In genomic region chr9:86445636-86446035, GRCh38 we compare ENCODE assay signal across 24 cellular contexts.
A peak's percentile ranks its signal among the peaks of the same experiment; 100 is the strongest.
DNase-seq lines count a peak whose midpoint lies in the region; ATAC-seq, FAIRE-seq and TF ChIP-seq lines count a peak whose summit lies in the region.
"Had no signal": no experiment of that assay in that cellular context is flagged by ENCODE, and none has a peak within 500 bp of the region (broad histone marks: within the 10 kb centered on the region; RNA-seq: fewer than 3 reads in every experiment).

No MANE protein-coding gene starts in this region.

- no peaks in the 10 kb centered on the region for H3K9me3 Mint-ChIP-seq in naive thymus-derived CD8-positive, alpha-beta T cell
- H3K9me3 Mint-ChIP-seq: CD8-positive, alpha-beta memory T cell had no signal

- H3K27me3 ChIP-seq in mammary epithelial cell (ENCODE audit: insufficient read depth, low read length) (no peaks in the 10 kb centered on the region), foreskin keratinocyte (no peaks in the 10 kb centered on the region), HepG2 (ENCODE audit: control insufficient read depth in 1 of 2, insufficient read depth in 2 of 2, low read length in 2 of 2) (no peaks in the 10 kb centered on the region)
- H3K27me3 ChIP-seq: BLaER1 treated with 17β-estradiol and CSF1 and Interleukin-3, amounts not matched to agents 10 nM and 100 nM; MG63; SJSA1 had no signal

- in situ Hi-C loops in mammary epithelial cell (cut with MboI; ENCODE audit: low sequenced_read_pairs in 2 of 2) (loop anchor here (25.0 kb wide), 2 partner anchors 667 to 1217 kb away; no protein-coding TSS in a partner anchor), HepG2 (cut with HindIII; ENCODE audit: extremely low pct_ligation_motif_present, low pct_unique_long_range_greater_than_20kb) (no loop called here)

- TF ChIP-seq POLR2A in HepG2 (IDR thresholded peaks at IDR 0.05; ENCODE audit: insufficient read depth in 1 of 2, low read depth in 2 of 2, low read length in 2 of 2): no peak

- H3K4me3 ChIP-seq in mammary epithelial cell (replicated peaks in 1 of 3; ENCODE audit: insufficient read depth in 1 of 3, low read depth in 2 of 3, low read length in 3 of 3) (no peak overlapping the region), HepG2 (replicated peaks in 1 of 3; ENCODE audit: insufficient read depth in 1 of 3, low read depth in 2 of 3, low read length in 3 of 3) (no peak overlapping the region)
- H3K4me3 ChIP-seq: BLaER1 treated with 17β-estradiol and CSF1 and Interleukin-3, amounts not matched to agents 10 nM and 100 nM; GM12878; GM23248; MG63; SJSA1 had no signal

- H4K20me1 ChIP-seq in mammary epithelial cell (ENCODE audit: insufficient read depth, low read length) (no peaks in the 10 kb centered on the region), HepG2 (ENCODE audit: insufficient read depth, low read length) (no peaks in the 10 kb centered on the region)
- H4K20me1 ChIP-seq: BLaER1 treated with 17β-estradiol and CSF1 and Interleukin-3, amounts not matched to agents 10 nM and 100 nM had no signal

- dilution Hi-C loops in mammary epithelial cell (cut with HindIII; ENCODE audit: low sequenced_read_pairs): no loop called here

- H2AFZ ChIP-seq in mammary epithelial cell (ENCODE audit: low read depth, low read length): no peak overlapping the region
- H2AFZ ChIP-seq in HepG2 (ENCODE audit: low read length): no peak overlapping the region
- H2AFZ ChIP-seq: GM23248 had no signal

- no peak overlapping the region for H3K27ac Mint-ChIP-seq in naive thymus-derived CD8-positive, alpha-beta T cell
- H3K27ac Mint-ChIP-seq: CD8-positive, alpha-beta memory T cell had no signal

- FAIRE-seq in HepG2 (lab: Jason Lieb, UNC): no peak
- FAIRE-seq: G401.6, GM12878 had no signal

- H3K36me3 ChIP-seq in mammary epithelial cell (ENCODE audit: insufficient read depth, low read length): no peaks in the 10 kb centered on the region
- no peaks in the 10 kb centered on the region for H3K36me3 ChIP-seq in HepG2 (replicated peaks in 1 of 2; ENCODE audit: control insufficient read depth in 1 of 2, insufficient read depth in 2 of 2, low read length in 2 of 2)
- H3K36me3 ChIP-seq: BLaER1 treated with 17β-estradiol and CSF1 and Interleukin-3, amounts not matched to agents 10 nM and 100 nM; MG63; SJSA1 had no signal

- CTCF ChIA-PET in mammary epithelial cell (lab: Charles Lee; ENCODE audit: low non-redundant PET) (no interaction called here), HepG2 (lab: Yijun Ruan, JAX; ENCODE audit: low intra/inter-chr PET ratio, low total read pairs) (no interaction called here)

- intact Hi-C loops in mammary epithelial cell (cut with micrococcal nuclease) (no loop called here), Right ventricle myocardium superior (cut with DNase I) (no loop called here), HepG2 (cut with micrococcal nuclease; ENCODE audit: unreplicated experiment) (no loop called here)

- H3K4me1 Mint-ChIP-seq in naive thymus-derived CD8-positive, alpha-beta T cell: peaks cover 0 to 2% (median 0%) of the 10 kb centered on the region in 4 donors
- H3K4me1 Mint-ChIP-seq: CD8-positive, alpha-beta memory T cell had no signal

- POLR2A ChIA-PET in naive thymus-derived CD8-positive, alpha-beta T cell (lab: Charles Lee): no interaction called here
- POLR2A ChIA-PET in HepG2 (lab: Yijun Ruan, JAX): no interaction called here

- H3K79me2 ChIP-seq in mammary epithelial cell (ENCODE audit: insufficient read depth, low read length) (no peaks in the 10 kb centered on the region), HepG2 (ENCODE audit: insufficient read depth, low read length) (no peaks in the 10 kb centered on the region)

- no peaks in the 10 kb centered on the region for H3K9me3 ChIP-seq in mammary epithelial cell (replicated peaks; ENCODE audit: insufficient read depth, low read length)
- no peaks in the 10 kb centered on the region for H3K9me3 ChIP-seq in HepG2 (ENCODE audit: low read length)
- H3K9me3 ChIP-seq: SJSA1 had no signal

- TF ChIP-seq EP300 in HepG2 (IDR thresholded peaks at IDR 0.05; ENCODE audit: low read depth in 2 of 2, low read length in 2 of 2) (no peak), HepG2 (CRISPR knock-in tag; IDR thresholded peaks at IDR 0.05; ENCODE audit: borderline replicate concordance) (no peak)

- H3K9ac ChIP-seq in mammary epithelial cell (ENCODE audit: insufficient read depth, low read length): no peak overlapping the region
- no peak overlapping the region for H3K9ac ChIP-seq in HepG2 (ENCODE audit: insufficient read depth, low read depth, low read length)
- H3K9ac ChIP-seq: BLaER1 treated with 17β-estradiol and CSF1 and Interleukin-3, amounts not matched to agents 10 nM and 100 nM; GM23248 had no signal

- no TSS peak for BruUV-seq in mammary epithelial cell (replicated peaks; lab: Mats Ljungman, UMichigan)
- BruUV-seq in HepG2 (replicated peaks; lab: Mats Ljungman, UMichigan): no TSS peak

- H3K4me3 Mint-ChIP-seq in naive thymus-derived CD8-positive, alpha-beta T cell: no peak overlapping the region
- H3K4me3 Mint-ChIP-seq: CD8-positive, alpha-beta memory T cell had no signal

- H3K27ac ChIP-seq in mammary epithelial cell (ENCODE audit: insufficient read depth, low read depth, low read length) (no peak overlapping the region), foreskin keratinocyte (no peak overlapping the region), HepG2 (ENCODE audit: extremely low read length, insufficient read depth, low read length) (no peak overlapping the region)
- H3K27ac ChIP-seq: 22Rv1; BLaER1 treated with 17β-estradiol and CSF1 and Interleukin-3, amounts not matched to agents 10 nM and 100 nM; GM23248; RWPE1; SJSA1 had no signal

- TF ChIP-seq CTCF in mammary epithelial cell (conservative IDR thresholded peaks at IDR 0.05 in 1 of 2, IDR thresholded peaks at IDR 0.05 in 1 of 2; ENCODE audit: extremely low read depth in 1 of 2, insufficient read depth in 1 of 2, low read depth in 1 of 2, low read length in 2 of 2): no peak
- TF ChIP-seq CTCF in foreskin keratinocyte (conservative IDR thresholded peaks at IDR 0.05): no peak
- TF ChIP-seq CTCF in HepG2 (CRISPR knock-in tag; IDR thresholded peaks at IDR 0.05): no peak

- peaks cover 0 to 10% (median 0%) of the 10 kb centered on the region in 3 donors for H3K36me3 Mint-ChIP-seq in naive thymus-derived CD8-positive, alpha-beta T cell

- H3K4me1 ChIP-seq in mammary epithelial cell (ENCODE audit: insufficient read depth, low read length) (peaks cover 5% of the 10 kb centered on the region), foreskin keratinocyte (peaks cover 4% of the 10 kb centered on the region), HepG2 (ENCODE audit: insufficient read depth, low read length) (no peaks in the 10 kb centered on the region)
- H3K4me1 ChIP-seq: BLaER1 treated with 17β-estradiol and CSF1 and Interleukin-3, amounts not matched to agents 10 nM and 100 nM; SJSA1 had no signal

- H3K4me2 ChIP-seq in mammary epithelial cell (ENCODE audit: insufficient read depth, low read depth, low read length) (no peak overlapping the region), HepG2 (ENCODE audit: low read depth, low read length) (no peak overlapping the region)
- H3K4me2 ChIP-seq: BLaER1 treated with 17β-estradiol and CSF1 and Interleukin-3, amounts not matched to agents 10 nM and 100 nM had no signal

- peaks cover 10 to 35% (median 22%) of the 10 kb centered on the region in 5 donors for H3K27me3 Mint-ChIP-seq in naive thymus-derived CD8-positive, alpha-beta T cell

- ATAC-seq in foreskin keratinocyte (peak; percentile 41), Right ventricle myocardium superior (ENCODE audit: poor library complexity) (no peak), HepG2 (no peak)
- ATAC-seq in naive thymus-derived CD8-positive, alpha-beta T cell: no peak
- ATAC-seq: GM12878, PC-3 had no signal

- WGBS in mammary epithelial cell (ENCODE audit: low coverage, missing lambda C conversion rate): 20% methylated on average over 1 of the region's 1 CpG
- 0% methylated on average over 1 of the region's 1 CpG for WGBS in HepG2 (ENCODE audit: low lambda C conversion rate)

- TF ChIP-seq RAD21 in HepG2 (CRISPR knock-in tag; IDR thresholded peaks at IDR 0.05): no peak

- DNase-seq in NCI-H1105 treated with DMSO at 0.1 percent for 48 hours (lab: John Stamatoyannopoulos, UW): peak; percentile 14
- no peak for DNase-seq in NCI-H1105 (lab: John Stamatoyannopoulos, UW)
- peak; percentile 69 for DNase-seq in mammary epithelial cell
- peak; percentile 67 to 78 for DNase-seq in foreskin keratinocyte
- DNase-seq in Right ventricle myocardium superior: no peak
- DNase-seq in hepatic stellate cell (ENCODE audit: low spot score): no peak
- no peak for DNase-seq in naive thymus-derived CD8-positive, alpha-beta T cell
- no peak for DNase-seq in HepG2 (ENCODE audit: low spot score)
- DNase-seq: CD8-positive, alpha-beta memory T cell; DMS79 treated with DMSO at 0.1 percent for 48 hours; GM23248; HCEC 1CT; KG1; MG63; NCI-H187; NCI-H345; NCI-H69; PC-3 had no signal

TF ChIP-seq in HepG2, 621 proteins besides CTCF, POLR2A, EP300 and RAD21 (continues in another document):
- TF ChIP-seq SMARCC2 (IDR thresholded peaks at IDR 0.05): no peak
- TF ChIP-seq ZNF713 (CRISPR knock-in tag; IDR thresholded peaks at IDR 0.05): no peak

Comparison
In these comparisons a context has a peak if more than half of its experiments do, and no peak if none do; other contexts are left out.
1. DNase-seq: peak in NCI-H1105 treated with DMSO at 0.1 percent for 48 hours (single experiment), mammary epithelial cell (single experiment) and foreskin keratinocyte (2 of 2); none in NCI-H1105 (single experiment), Right ventricle myocardium superior (single experiment), hepatic stellate cell (single experiment), naive thymus-derived CD8-positive, alpha-beta T cell (0 of 10) and HepG2 (single experiment).